ENCODE assay signal across 8 cellular contexts in the genomic region with DNA sequence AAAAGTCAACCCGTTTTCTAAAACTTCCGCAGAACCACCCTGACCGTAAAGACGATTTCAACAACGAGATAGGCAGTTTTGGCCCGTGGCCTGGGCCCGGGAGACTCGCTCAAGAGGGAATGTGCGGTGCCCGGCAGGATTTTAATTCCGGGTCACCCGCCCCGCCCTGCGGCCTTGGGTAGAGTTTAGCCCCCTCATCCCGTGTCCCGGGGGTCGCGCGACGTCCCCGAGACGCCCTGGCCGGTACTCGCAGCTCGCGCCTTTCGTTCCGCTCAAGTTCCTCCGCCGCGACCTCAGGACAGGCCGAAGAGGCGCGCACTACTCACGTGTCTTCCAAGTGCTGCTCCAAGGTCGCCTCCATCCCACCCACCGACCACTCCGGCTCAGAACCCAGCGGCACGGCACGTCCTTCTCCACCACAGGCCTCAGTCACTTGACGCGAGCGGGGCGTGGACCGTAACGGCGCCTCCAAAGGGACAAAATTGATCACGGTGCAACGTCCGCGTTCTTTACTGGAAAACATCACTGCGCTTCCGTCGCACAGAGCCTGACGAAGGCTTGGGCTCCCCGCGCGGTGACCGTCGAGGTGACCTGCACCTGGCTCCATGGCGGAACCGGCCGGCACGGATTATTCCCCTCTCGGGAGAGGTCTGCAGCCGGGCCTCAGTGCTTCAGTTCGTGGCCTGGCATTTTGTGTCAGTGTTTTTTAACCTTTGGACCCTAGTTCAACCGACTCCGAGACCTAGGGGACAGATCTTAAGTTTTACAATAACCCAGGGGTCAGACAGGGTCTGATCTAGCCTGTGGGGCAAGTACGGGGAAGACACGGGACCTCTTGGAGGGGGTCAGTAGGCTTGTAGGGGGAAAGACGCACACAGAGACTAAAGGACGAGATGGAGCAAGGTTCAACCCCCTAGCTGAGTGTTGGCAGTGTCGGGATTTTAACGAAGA.
A peak's percentile ranks its signal among the peaks of the same experiment; 100 is the strongest.
DNase-seq lines count a peak whose midpoint lies in the region; ATAC-seq and FAIRE-seq lines count a peak whose summit lies in the region.

Gene LAMTOR5 (minus strand): TSS at position 435 of the 951 bp plus-strand sequence. CDS start 74 bp downstream, at position 361.

- H3K27ac ChIP-seq in BLaER1 = peak within 1 kb of the TSS; percentile 84

- H3K9ac ChIP-seq in BLaER1 = peak within 1 kb of the TSS; percentile 93

- peak; percentile 99 for FAIRE-seq in GM19239 (lab: Jason Lieb, UNC)

- H3K4me2 ChIP-seq in BLaER1 = peak within 1 kb of the TSS; percentile 91

- peaks cover 37% of the 10 kb centered on the region for H3K36me3 ChIP-seq in BLaER1

- H3K27me3 ChIP-seq in BLaER1 = no peaks in the 10 kb centered on the region

- no peaks in the 10 kb centered on the region for H4K20me1 ChIP-seq in BLaER1

- H3K4me3 ChIP-seq in BLaER1 = peak within 1 kb of the TSS; percentile 86

- DNase-seq in GM19239 (ENCODE audit: insufficient read length, low spot score) = peak; percentile 73
- peak; percentile 92 to 96 for DNase-seq in NCI-H526 (lab: John Stamatoyannopoulos, UW)
- DNase-seq in activated CD4-positive, alpha-beta T cell treated with anti-CD3 and anti-CD28 coated beads, Interleukin-2, amount 50 U/mL, for 1 hour = peak; percentile 90
- DNase-seq in dedifferentiated amniotic fluid mesenchymal stem cell (ENCODE audit: extremely low spot score) = peak; percentile 89
- DNase-seq in left kidney (ENCODE audit: low read depth, low spot score) = peak; percentile 98
- DNase-seq in stimulated activated CD4-positive, alpha-beta T cell treated with anti-CD3 and anti-CD28 coated beads, Interleukin-2, amount 100 ng/mL, for 24 hours = peak; percentile 93

- H3K4me1 ChIP-seq in BLaER1 = peaks cover 21% of the 10 kb centered on the region

- peak; percentile 75 for ATAC-seq in HG03457 (IDR thresholded peaks at IDR 0.05; ENCODE audit: unreplicated experiment)

- no peaks in the 10 kb centered on the region for H3K9me3 ChIP-seq in BLaER1

Comparison
In these comparisons a context has a peak if more than half of its experiments do, and no peak if none do; other contexts are left out.
1. Peak in every context shown above with its lines: DNase-seq, ATAC-seq, H3K4me3 ChIP-seq and H3K27ac ChIP-seq.